In the genomic region with DNA sequence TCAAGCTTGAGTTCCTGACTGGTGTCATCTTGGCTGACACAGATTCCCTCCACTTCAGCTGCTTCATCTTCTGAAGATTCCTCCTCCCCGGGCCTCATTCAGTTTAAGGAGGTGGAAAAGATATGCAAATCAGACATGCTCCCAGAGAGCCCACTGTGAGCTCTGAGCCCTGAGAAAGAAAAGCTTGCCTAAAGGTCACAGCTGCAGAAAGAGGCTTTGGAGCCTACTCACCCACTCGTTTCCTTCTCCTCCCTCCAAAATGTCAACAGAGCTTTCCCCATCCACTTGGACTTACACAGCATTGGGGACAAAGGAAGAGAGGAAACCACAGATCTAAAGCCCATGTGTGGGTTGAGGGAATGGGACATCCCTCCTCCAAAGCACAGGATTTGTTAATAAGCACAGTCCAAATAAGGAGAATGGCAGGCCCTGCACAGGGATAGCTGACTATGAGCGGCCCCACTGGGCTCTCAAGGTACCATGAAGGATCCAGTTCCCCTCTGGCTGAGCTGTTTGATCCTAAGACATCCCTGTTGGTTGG, we compare ENCODE assay signal across 17 cellular contexts.
DNase-seq lines count a peak whose midpoint lies in the region; ATAC-seq and TF ChIP-seq lines count a peak whose summit lies in the region.
"Had no signal": no experiment of that assay in that cellular context is flagged by ENCODE, and none has a peak within 500 bp of the region (broad histone marks: within the 10 kb centered on the region; RNA-seq: fewer than 3 reads in every experiment).

No MANE protein-coding gene starts in this region.

- intact Hi-C loops in heart right ventricle (cut with DNase I): no loop called here
- intact Hi-C loops in cardiac septum (cut with DNase I): no loop called here

- H3K27ac Mint-ChIP-seq in stimulated activated naive CD8-positive, alpha-beta T cell treated with anti-CD3 and anti-CD28 coated beads, Interleukin-15, Interleukin-2, amounts not matched to agents 100 ng/mL and 50 ng/mL, for 24 hours: peak overlapping the region; percentile 49
- no peak overlapping the region for H3K27ac Mint-ChIP-seq in activated CD4-positive, alpha-beta T cell treated with anti-CD3 and anti-CD28 coated beads, Interleukin-2, amount 10 ng/mL, durations not matched to agents 7 days and 5 days

- H3K4me1 ChIP-seq in heart right ventricle: peaks cover 12 to 29% (median 17%) of the 10 kb centered on the region in 9 donors
- H3K4me1 ChIP-seq: HAP-1 had no signal

- H3K9me3 ChIP-seq in heart right ventricle: no peaks in the 10 kb centered on the region
- H3K9me3 ChIP-seq: HAP-1, SJCRH30 had no signal

- ATAC-seq in heart right ventricle: peak in 5 of 8 donors; percentile 7 to 39 (median 37)
- ATAC-seq: HepG2 had no signal

- H3K9me3 Mint-ChIP-seq in stimulated activated naive CD8-positive, alpha-beta T cell treated with anti-CD3 and anti-CD28 coated beads, Interleukin-15, Interleukin-2, amounts not matched to agents 100 ng/mL and 50 ng/mL, for 24 hours: no peaks in the 10 kb centered on the region
- peaks cover 7% of the 10 kb centered on the region for H3K9me3 Mint-ChIP-seq in activated CD4-positive, alpha-beta T cell treated with anti-CD3 and anti-CD28 coated beads, Interleukin-2, amount 10 ng/mL, durations not matched to agents 7 days and 5 days

- WGBS in heart right ventricle, 2 donors: 53 to 54% methylated on average over 3 of the region's 3 CpGs

- peaks cover 39% of the 10 kb centered on the region for H3K4me1 Mint-ChIP-seq in stimulated activated naive CD8-positive, alpha-beta T cell treated with anti-CD3 and anti-CD28 coated beads, Interleukin-15, Interleukin-2, amounts not matched to agents 100 ng/mL and 50 ng/mL, for 24 hours (ENCODE audit: low read depth)
- peaks cover under 1% of the 10 kb centered on the region for H3K4me1 Mint-ChIP-seq in activated CD4-positive, alpha-beta T cell treated with anti-CD3 and anti-CD28 coated beads, Interleukin-2, amount 10 ng/mL, durations not matched to agents 7 days and 5 days

- no peak for TF ChIP-seq CTCF in heart right ventricle (IDR thresholded peaks at IDR 0.05)
- no peak for TF ChIP-seq CTCF in fibroblast of pulmonary artery (IDR thresholded peaks at IDR 0.05; ENCODE audit: low read length, missing control alignments)

- H3K4me3 Mint-ChIP-seq in stimulated activated naive CD8-positive, alpha-beta T cell treated with anti-CD3 and anti-CD28 coated beads, Interleukin-15, Interleukin-2, amounts not matched to agents 100 ng/mL and 50 ng/mL, for 24 hours: no peak overlapping the region
- H3K4me3 Mint-ChIP-seq in activated CD4-positive, alpha-beta T cell treated with anti-CD3 and anti-CD28 coated beads, Interleukin-2, amount 10 ng/mL, durations not matched to agents 7 days and 5 days: no peak overlapping the region
- H3K4me3 Mint-ChIP-seq: CD4-positive, CD25-positive, alpha-beta regulatory T cell had no signal

- no peaks in the 10 kb centered on the region for H3K36me3 ChIP-seq in heart right ventricle
- H3K36me3 ChIP-seq: HAP-1, SJCRH30 had no signal

- CTCF ChIA-PET in activated CD4-positive, alpha-beta T cell treated with anti-CD3 and anti-CD28 coated beads, Interleukin-2, amount 10 ng/mL, durations not matched to agents 7 days and 5 days (lab: Charles Lee): interaction anchor here (0.5 to 2.0 kb wide), 4 partner anchors 10 to 127 kb away, joined by 3 to 11 read pairs (median 4); no protein-coding TSS in a partner anchor

- peak overlapping the region in 5 of 10 donors; percentile 0 to 58 (median 35) for H3K27ac ChIP-seq in heart right ventricle
- H3K27ac ChIP-seq: SJCRH30 had no signal

- no peaks in the 10 kb centered on the region for H3K27me3 Mint-ChIP-seq in stimulated activated naive CD8-positive, alpha-beta T cell treated with anti-CD3 and anti-CD28 coated beads, Interleukin-15, Interleukin-2, amounts not matched to agents 100 ng/mL and 50 ng/mL, for 24 hours
- no peaks in the 10 kb centered on the region for H3K27me3 Mint-ChIP-seq in activated CD4-positive, alpha-beta T cell treated with anti-CD3 and anti-CD28 coated beads, Interleukin-2, amount 10 ng/mL, durations not matched to agents 7 days and 5 days
- H3K27me3 Mint-ChIP-seq: CD4-positive, CD25-positive, alpha-beta regulatory T cell had no signal

- DNase-seq in heart right ventricle (no peak), cardiac septum (ENCODE audit: low spot score) (no peak), fibroblast of pulmonary artery (ENCODE audit: low read depth) (peak; percentile 55), NCI-H1436 treated with DMSO at 0.1 percent for 48 hours (lab: John Stamatoyannopoulos, UW) (no peak), SIG-M5 (lab: John Stamatoyannopoulos, UW) (no peak)
- no peak for DNase-seq in activated CD4-positive, alpha-beta T cell treated with anti-CD3 and anti-CD28 coated beads, Interleukin-2, amount 10 ng/mL, durations not matched to agents 7 days and 5 days
- DNase-seq: CD4-positive, CD25-positive, alpha-beta regulatory T cell; EL; MM.1S; NCI-H1105 treated with DMSO at 0.1 percent for 48 hours; NCI-H1930; NCI-H524; SJCRH30 had no signal

- no peaks in the 10 kb centered on the region for H3K36me3 Mint-ChIP-seq in stimulated activated naive CD8-positive, alpha-beta T cell treated with anti-CD3 and anti-CD28 coated beads, Interleukin-15, Interleukin-2, amounts not matched to agents 100 ng/mL and 50 ng/mL, for 24 hours (ENCODE audit: low read depth)
- H3K36me3 Mint-ChIP-seq in activated CD4-positive, alpha-beta T cell treated with anti-CD3 and anti-CD28 coated beads, Interleukin-2, amount 10 ng/mL, durations not matched to agents 7 days and 5 days (ENCODE audit: low read depth): peaks cover 8% of the 10 kb centered on the region
- H3K36me3 Mint-ChIP-seq: CD4-positive, CD25-positive, alpha-beta regulatory T cell had no signal

- no peaks in the 10 kb centered on the region for H3K27me3 ChIP-seq in heart right ventricle
- H3K27me3 ChIP-seq: SJCRH30 had no signal

- no peak overlapping the region for H3K4me3 ChIP-seq in heart right ventricle
- H3K4me3 ChIP-seq in fibroblast of pulmonary artery (replicated peaks; ENCODE audit: low read depth, low read length): no peak overlapping the region
- H3K4me3 ChIP-seq: HAP-1, SJCRH30 had no signal

- POLR2A ChIA-PET in activated CD4-positive, alpha-beta T cell treated with anti-CD3 and anti-CD28 coated beads, Interleukin-2, amount 10 ng/mL, durations not matched to agents 7 days and 5 days (lab: Charles Lee): no interaction called here

TF ChIP-seq in PFSK-1, 5 proteins besides CTCF, POLR2A, EP300 and RAD21:
- TF ChIP-seq POLR2AphosphoS5 (IDR thresholded peaks at IDR 0.05; ENCODE audit: low read depth, low read length) (peak; percentile 36; the same call in 1 of the 2 replicates), FOXP2 (optimal IDR thresholded peaks at IDR 0.05; ENCODE audit: borderline replicate concordance, extremely low read depth, extremely low read length, insufficient read depth) (no peak)
- TF ChIP-seq, protein P1, sequence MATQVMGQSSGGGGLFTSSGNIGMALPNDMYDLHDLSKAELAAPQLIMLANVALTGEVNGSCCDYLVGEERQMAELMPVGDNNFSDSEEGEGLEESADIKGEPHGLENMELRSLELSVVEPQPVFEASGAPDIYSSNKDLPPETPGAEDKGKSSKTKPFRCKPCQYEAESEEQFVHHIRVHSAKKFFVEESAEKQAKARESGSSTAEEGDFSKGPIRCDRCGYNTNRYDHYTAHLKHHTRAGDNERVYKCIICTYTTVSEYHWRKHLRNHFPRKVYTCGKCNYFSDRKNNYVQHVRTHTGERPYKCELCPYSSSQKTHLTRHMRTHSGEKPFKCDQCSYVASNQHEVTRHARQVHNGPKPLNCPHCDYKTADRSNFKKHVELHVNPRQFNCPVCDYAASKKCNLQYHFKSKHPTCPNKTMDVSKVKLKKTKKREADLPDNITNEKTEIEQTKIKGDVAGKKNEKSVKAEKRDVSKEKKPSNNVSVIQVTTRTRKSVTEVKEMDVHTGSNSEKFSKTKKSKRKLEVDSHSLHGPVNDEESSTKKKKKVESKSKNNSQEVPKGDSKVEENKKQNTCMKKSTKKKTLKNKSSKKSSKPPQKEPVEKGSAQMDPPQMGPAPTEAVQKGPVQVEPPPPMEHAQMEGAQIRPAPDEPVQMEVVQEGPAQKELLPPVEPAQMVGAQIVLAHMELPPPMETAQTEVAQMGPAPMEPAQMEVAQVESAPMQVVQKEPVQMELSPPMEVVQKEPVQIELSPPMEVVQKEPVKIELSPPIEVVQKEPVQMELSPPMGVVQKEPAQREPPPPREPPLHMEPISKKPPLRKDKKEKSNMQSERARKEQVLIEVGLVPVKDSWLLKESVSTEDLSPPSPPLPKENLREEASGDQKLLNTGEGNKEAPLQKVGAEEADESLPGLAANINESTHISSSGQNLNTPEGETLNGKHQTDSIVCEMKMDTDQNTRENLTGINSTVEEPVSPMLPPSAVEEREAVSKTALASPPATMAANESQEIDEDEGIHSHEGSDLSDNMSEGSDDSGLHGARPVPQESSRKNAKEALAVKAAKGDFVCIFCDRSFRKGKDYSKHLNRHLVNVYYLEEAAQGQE (IDR thresholded peaks at IDR 0.05; ENCODE audit: insufficient read depth in 1 of 2, low read depth in 2 of 2, low read length in 2 of 2): no peak
